In genomic region chr4:80072607-80073361, GRCh38 we compare ENCODE assay signal across 1 cellular context.
TF ChIP-seq lines count a peak whose summit lies in the region.

TSS of gene ANTXR2 (minus strand) at chr4:80073229. CDS start at chr4:80072560, 669 bp downstream.

TF ChIP-seq in K562, 482 proteins besides CTCF, POLR2A, EP300 and RAD21 (continued from another document and continues in another):
- TF ChIP-seq AFF4 (CRISPR knock-in tag; IDR thresholded peaks at IDR 0.05) (0 out of 2 replicates have a peak, but pooled peaks have one; percentile 19), CGGBP1 (CRISPR knock-in tag; IDR thresholded peaks at IDR 0.05) (no peak), FOXM1 (IDR thresholded peaks at IDR 0.05; ENCODE audit: low read depth) (no peak), FOXM1 (CRISPR knock-in tag; IDR thresholded peaks at IDR 0.05; ENCODE audit: low read depth) (peak; percentile 71; the same call in 1 of the 2 replicates), PHF8 (IDR thresholded peaks at IDR 0.05; ENCODE audit: borderline replicate concordance, low read length) (peak; percentile 61), XRCC5 (IDR thresholded peaks at IDR 0.05; ENCODE audit: low read depth, low read length) (no peak), GTF2F1 (IDR thresholded peaks at IDR 0.05; ENCODE audit: low read depth, low read length) (no peak), ZNF318 (IDR thresholded peaks at IDR 0.05; ENCODE audit: borderline replicate concordance in 1 of 2, low read depth in 1 of 2) (no peak; a peak in 1 of 4 replicates), ZBTB8A (IDR thresholded peaks at IDR 0.05; ENCODE audit: partially characterized antibody) (no peak), HDAC3 (IDR thresholded peaks at IDR 0.05; ENCODE audit: borderline replicate concordance, partially characterized antibody) (no peak), ARID4B (CRISPR knock-in tag; IDR thresholded peaks at IDR 0.05) (peak; percentile 92), HMGN3 (IDR thresholded peaks at IDR 0.05; ENCODE audit: borderline replicate concordance, extremely low read depth, insufficient read length, low read depth, low read length) (peak; percentile 93), MLLT1 (IDR thresholded peaks at IDR 0.05) (peak in 1 of 2 experiments; percentile 46; a peak in 2 of 4 replicates), NRF1 (conservative IDR thresholded peaks at IDR 0.05 in 1 of 2, IDR thresholded peaks at IDR 0.05 in 1 of 2) (peak; percentile 90 to 91), ARHGAP35 (IDR thresholded peaks at IDR 0.05; ENCODE audit: partially characterized antibody) (no peak), TEAD4 (IDR thresholded peaks at IDR 0.05; ENCODE audit: low read length) (no peak), TEAD4 (CRISPR knock-in tag; IDR thresholded peaks at IDR 0.05; ENCODE audit: borderline replicate concordance) (no peak), ZKSCAN3 (CRISPR knock-in tag; IDR thresholded peaks at IDR 0.05) (no peak), HNRNPK (IDR thresholded peaks at IDR 0.05; ENCODE audit: low read depth, low read length, poor library complexity, severe bottlenecking) (no peak), MECOM (CRISPR knock-in tag; IDR thresholded peaks at IDR 0.05) (no peak), NFE2 (IDR thresholded peaks at IDR 0.05; ENCODE audit: low read depth) (no peak; the same call in 1 of the 2 replicates), GABPA (tag; conservative IDR thresholded peaks at IDR 0.05; ENCODE audit: low read depth) (peak; percentile 62; the same call in 1 of the 2 replicates), BRD4 (IDR thresholded peaks at IDR 0.05) (no peak; the same call in 1 of the 2 replicates), XRCC4 (IDR thresholded peaks at IDR 0.05; ENCODE audit: extremely low read depth, insufficient read depth, insufficient read length) (no peak), DDX20 (tag; IDR thresholded peaks at IDR 0.05; ENCODE audit: low read depth) (no peak), SIX5 (IDR thresholded peaks at IDR 0.05; ENCODE audit: borderline replicate concordance in 1 of 2, insufficient read depth in 1 of 2, low read depth in 1 of 2, low read length in 2 of 2) (no peak), EWSR1 (IDR thresholded peaks at IDR 0.05; ENCODE audit: borderline replicate concordance, low read depth, partially characterized antibody) (no peak), FOXA1 (IDR thresholded peaks at IDR 0.05; ENCODE audit: borderline replicate concordance) (no peak), FOXO4 (CRISPR knock-in tag; IDR thresholded peaks at IDR 0.05) (no peak), HLTF (IDR thresholded peaks at IDR 0.05) (no peak), PREB (CRISPR knock-in tag; IDR thresholded peaks at IDR 0.05) (no peak), ZBTB2 (IDR thresholded peaks at IDR 0.05) (no peak), COPS2 (conservative IDR thresholded peaks at IDR 0.05) (no peak), PRPF4 (IDR thresholded peaks at IDR 0.05; ENCODE audit: insufficient read depth, low read depth, low read length, poor library complexity, severe bottlenecking) (no peak)
